In genomic region chr17:32936157-32936893, GRCh38 we compare ENCODE assay signal across 16 cellular contexts. TPM values are rescaled to one million over a fixed set of nuclear protein-coding genes. Genes with fewer than 3 reads are reported as not detected.
DNase-seq lines count a peak whose midpoint lies in the region; ATAC-seq, FAIRE-seq and TF ChIP-seq lines count a peak whose summit lies in the region.
"Had no signal": no experiment of that assay in that cellular context is flagged by ENCODE, and none has a peak within 500 bp of the region (broad histone marks: within the 10 kb centered on the region; RNA-seq: fewer than 3 reads in every experiment).

No MANE protein-coding gene starts in this region.

- DNase-seq in body of pancreas (no peak), HepG2 (ENCODE audit: low spot score) (no peak), CD1c-positive myeloid dendritic cell (ENCODE audit: extremely low spot score) (no peak), NCI-H510A treated with DMSO at 0.1 percent for 48 hours (lab: John Stamatoyannopoulos, UW) (no peak), NCI-H146 treated with DMSO at 0.1 percent for 48 hours (lab: John Stamatoyannopoulos, UW; ENCODE audit: unreplicated experiment) (no peak), HUDEP-2 (lab: John Stamatoyannopoulos, UW; ENCODE audit: unreplicated experiment in 76 of 76) (no peak)
- no peak for DNase-seq in stimulated activated naive CD8-positive, alpha-beta T cell treated with anti-CD3 and anti-CD28 coated beads, Interleukin-15, amount 100 ng/mL, for 72 hours
- DNase-seq: SIG-M5 had no signal

- POLR2A ChIA-PET in HepG2 (lab: Yijun Ruan, JAX) = interaction anchor here (0.8 to 1.6 kb wide), 2 partner anchors 8 to 9 kb away, joined by 4 to 5 read pairs; partner anchors contain the start of gene TMEM98

- peak overlapping the region; percentile 74 for H3K4me2 ChIP-seq in KMS-11
- H3K4me2 ChIP-seq in HepG2 (ENCODE audit: low read depth, low read length) = 0 out of 2 replicates have a peak overlapping the region, but pooled peaks have one; percentile 19

- H3K9me3 ChIP-seq in body of pancreas = no peaks in the 10 kb centered on the region
- no peaks in the 10 kb centered on the region for H3K9me3 ChIP-seq in HepG2 (ENCODE audit: low read length)
- H3K9me3 ChIP-seq: BLaER1 treated with 17β-estradiol and CSF1 and Interleukin-3, amounts not matched to agents 10 nM and 100 nM; transverse colon had no signal

- no peak for TF ChIP-seq CTCF in KMS-11 (conservative IDR thresholded peaks at IDR 0.05; ENCODE audit: low read depth, low read length)
- no peak for TF ChIP-seq CTCF in body of pancreas (IDR thresholded peaks at IDR 0.05)
- TF ChIP-seq CTCF in HepG2 (CRISPR knock-in tag; IDR thresholded peaks at IDR 0.05) = no peak

- H4K20me1 ChIP-seq in KMS-11 (ENCODE audit: insufficient read depth) (no peaks in the 10 kb centered on the region), HepG2 (ENCODE audit: insufficient read depth, low read length) (no peaks in the 10 kb centered on the region)
- H4K20me1 ChIP-seq: BLaER1 treated with 17β-estradiol and CSF1 and Interleukin-3, amounts not matched to agents 10 nM and 100 nM had no signal

- TF ChIP-seq POLR2A in body of pancreas (IDR thresholded peaks at IDR 0.05) (no peak), HepG2 (IDR thresholded peaks at IDR 0.05; ENCODE audit: insufficient read depth in 1 of 2, low read depth in 2 of 2, low read length in 2 of 2) (no peak)

- BruUV-seq in HepG2 (replicated peaks; lab: Mats Ljungman, UMichigan) = no TSS peak

- FAIRE-seq in HepG2 (lab: Jason Lieb, UNC) = no peak
- FAIRE-seq: bronchial epithelial cell had no signal

- peaks cover 7% of the 10 kb centered on the region for H3K4me1 Mint-ChIP-seq in stimulated activated naive CD8-positive, alpha-beta T cell treated with anti-CD3 and anti-CD28 coated beads, Interleukin-15, amount 100 ng/mL, for 72 hours

- TF ChIP-seq EP300 in HepG2 (IDR thresholded peaks at IDR 0.05; ENCODE audit: low read depth in 2 of 2, low read length in 2 of 2) = no peak
- TF ChIP-seq EP300 in HepG2 (CRISPR knock-in tag; IDR thresholded peaks at IDR 0.05; ENCODE audit: borderline replicate concordance) = no peak

- H3K27me3 Mint-ChIP-seq in stimulated activated naive CD8-positive, alpha-beta T cell treated with anti-CD3 and anti-CD28 coated beads, Interleukin-15, amount 100 ng/mL, for 72 hours = peaks cover 43% of the 10 kb centered on the region

- intact Hi-C loops in body of pancreas (cut with DNase I) (no loop called here), HepG2 (cut with micrococcal nuclease; ENCODE audit: unreplicated experiment) (no loop called here)

- H3K36me3 ChIP-seq in KMS-11 (ENCODE audit: insufficient read depth) (no peaks in the 10 kb centered on the region), body of pancreas (replicated peaks in 1 of 2; ENCODE audit: insufficient read depth in 1 of 2, low read depth in 2 of 2) (peaks cover 0 to 1% of the 10 kb centered on the region in 2 donors), HepG2 (replicated peaks in 1 of 2; ENCODE audit: control insufficient read depth in 1 of 2, insufficient read depth in 2 of 2, low read length in 2 of 2) (peaks cover 14 to 59% of the 10 kb centered on the region in 2 experiments)

- no peak for TF ChIP-seq RAD21 in HepG2 (CRISPR knock-in tag; IDR thresholded peaks at IDR 0.05)

- H3K27ac Mint-ChIP-seq in stimulated activated naive CD8-positive, alpha-beta T cell treated with anti-CD3 and anti-CD28 coated beads, Interleukin-15, amount 100 ng/mL, for 72 hours = peak overlapping the region in 1 of 2 donors; percentile 57

- CTCF ChIA-PET in HepG2 (lab: Yijun Ruan, JAX; ENCODE audit: low intra/inter-chr PET ratio, low total read pairs) = interaction anchor here (1.2 to 1.5 kb wide), 3 partner anchors 59 to 153 kb away, joined by 3 to 14 read pairs (median 5); partner anchors contain the start of gene MYO1D

- H3K79me2 ChIP-seq in KMS-11 (ENCODE audit: insufficient read depth, low read depth) = no peaks in the 10 kb centered on the region
- no peaks in the 10 kb centered on the region for H3K79me2 ChIP-seq in HepG2 (ENCODE audit: insufficient read depth, low read length)

- H3K9me3 Mint-ChIP-seq in stimulated activated naive CD8-positive, alpha-beta T cell treated with anti-CD3 and anti-CD28 coated beads, Interleukin-15, amount 100 ng/mL, for 72 hours = no peaks in the 10 kb centered on the region

- H2AFZ ChIP-seq in KMS-11 (ENCODE audit: low read depth) (peak overlapping the region; percentile 94), HepG2 (ENCODE audit: low read length) (no peak overlapping the region)

- WGBS in body of pancreas, 2 donors = 86 to 88% methylated on average over 13 to 16 of the region's 16 CpGs
- 95% methylated on average over 14 of the region's 16 CpGs for WGBS in HepG2 (ENCODE audit: low lambda C conversion rate)

- in situ Hi-C loops in HepG2 (cut with HindIII; ENCODE audit: extremely low pct_ligation_motif_present, low pct_unique_long_range_greater_than_20kb) = no loop called here

- peak overlapping the region; percentile 60 for H3K9ac ChIP-seq in KMS-11
- H3K9ac ChIP-seq in HepG2 (ENCODE audit: insufficient read depth, low read depth, low read length) = no peak overlapping the region
- H3K9ac ChIP-seq: BLaER1 treated with 17β-estradiol and CSF1 and Interleukin-3, amounts not matched to agents 10 nM and 100 nM had no signal

- H3K27me3 ChIP-seq in KMS-11 (ENCODE audit: insufficient read depth, low read depth) (no peaks in the 10 kb centered on the region), body of pancreas (no peaks in the 10 kb centered on the region), HepG2 (ENCODE audit: control insufficient read depth in 1 of 2, insufficient read depth in 2 of 2, low read length in 2 of 2) (no peaks in the 10 kb centered on the region)
- H3K27me3 ChIP-seq: BLaER1 treated with 17β-estradiol and CSF1 and Interleukin-3, amounts not matched to agents 10 nM and 100 nM; transverse colon had no signal

- no peak overlapping the region for H3K4me3 Mint-ChIP-seq in stimulated activated naive CD8-positive, alpha-beta T cell treated with anti-CD3 and anti-CD28 coated beads, Interleukin-15, amount 100 ng/mL, for 72 hours

- no peak overlapping the region for H3K27ac ChIP-seq in KMS-11
- H3K27ac ChIP-seq in body of pancreas = peak overlapping the region; percentile 48 to 82 (median 64)
- H3K27ac ChIP-seq in HepG2 (ENCODE audit: extremely low read length, insufficient read depth, low read length) = no peak overlapping the region
- H3K27ac ChIP-seq: BLaER1 treated with 17β-estradiol and CSF1 and Interleukin-3, amounts not matched to agents 10 nM and 100 nM; HL-60 had no signal

- peaks cover 13% of the 10 kb centered on the region for H3K4me1 ChIP-seq in KMS-11 (ENCODE audit: low read depth, poor library complexity, severe bottlenecking)
- H3K4me1 ChIP-seq in body of pancreas = peaks cover 16% of the 10 kb centered on the region
- peaks cover 11% of the 10 kb centered on the region for H3K4me1 ChIP-seq in HepG2 (ENCODE audit: insufficient read depth, low read length)

- no peak overlapping the region for H3K4me3 ChIP-seq in KMS-11 (IDR thresholded peaks at IDR 0.05; ENCODE audit: insufficient read depth, low read depth, low read length)
- no peak overlapping the region for H3K4me3 ChIP-seq in body of pancreas
- H3K4me3 ChIP-seq in HepG2 (replicated peaks in 1 of 3; ENCODE audit: insufficient read depth in 1 of 3, low read depth in 2 of 3, low read length in 3 of 3) = no peak overlapping the region
- H3K4me3 ChIP-seq: BLaER1 treated with 17β-estradiol and CSF1 and Interleukin-3, amounts not matched to agents 10 nM and 100 nM; transverse colon had no signal

- ATAC-seq in body of pancreas (no peak), HepG2 (peak; percentile 42)
- ATAC-seq in stimulated activated naive CD8-positive, alpha-beta T cell treated with anti-CD3 and anti-CD28 coated beads, Interleukin-15, amount 100 ng/mL, for 72 hours = peak; percentile 24

RNA-seq across cellular contexts. Expression of gene TMEM98, which starts 8.4 kb away (rescaled TPM):
- total RNA-seq in body of pancreas = 10 to 100 TPM; 88.2 to 99.2 TPM
- 77.3 and 103 TPM in 2 replicates for total RNA-seq in HepG2 (2016; rRNA removed; fragmentation: Illumina TruSeq; extraction: Trizol)
- total RNA-seq in HepG2 (2016; cell fraction: cytosol; rRNA removed; fragmentation: Illumina TruSeq; extraction: Trizol; ENCODE audit: low read depth) = 53.1 and 67.2 TPM in 2 replicates
- 79.2 and 109 TPM in 2 replicates for total RNA-seq in HepG2 (2016; cell fraction: insoluble cytoplasmic fraction; rRNA removed; fragmentation: Illumina TruSeq; extraction: Trizol)
- 111 and 127 TPM in 2 replicates for total RNA-seq in HepG2 (2016; cell fraction: membrane; rRNA removed; fragmentation: Illumina TruSeq; extraction: Trizol)
- 75.4 and 76.4 TPM in 2 replicates for total RNA-seq in HepG2 (2016; cell fraction: nucleus; rRNA removed; fragmentation: Illumina TruSeq; extraction: Trizol)
- 175 and 180 TPM in 2 replicates for polyA plus RNA-seq in HepG2 (2011; rRNA removed)
- 328 and 339 TPM in 2 replicates for polyA plus RNA-seq in HepG2 (2011; cell fraction: cytosol; rRNA removed)
- polyA plus RNA-seq in HepG2 (2011; cell fraction: nucleus; rRNA removed) = 173 and 209 TPM in 2 replicates
- polyA plus RNA-seq in HepG2 (2012) = 69.9 and 74.1 TPM in 2 replicates
- 92.0 and 118 TPM in 2 replicates for polyA plus RNA-seq in HepG2 (2016; cell fraction: cytosol; fragmentation: Illumina TruSeq; extraction: Trizol; ENCODE audit: low read depth)
- 87.3 and 89.1 TPM in 2 replicates for polyA plus RNA-seq in HepG2 (2016; cell fraction: insoluble cytoplasmic fraction; fragmentation: Illumina TruSeq; extraction: Trizol; ENCODE audit: low read depth)
- 118 and 131 TPM in 2 replicates for polyA plus RNA-seq in HepG2 (2016; cell fraction: membrane; fragmentation: Illumina TruSeq; extraction: Trizol; ENCODE audit: low read depth)
- polyA plus RNA-seq in HepG2 (2016; cell fraction: nucleus; fragmentation: Illumina TruSeq; extraction: Trizol; ENCODE audit: insufficient read depth, low read depth) = 139 and 141 TPM in 2 replicates
- polyA minus RNA-seq in HepG2 (2011; rRNA and poly(A)+ RNA removed; ENCODE audit: low replicate concordance) = 1.2 and 454 TPM in 2 replicates
- polyA minus RNA-seq in HepG2 (2011; cell fraction: cytosol; rRNA and poly(A)+ RNA removed) = 65.4 and 66.9 TPM in 2 replicates
- 53.7 and 60.7 TPM in 2 replicates for polyA minus RNA-seq in HepG2 (2011; cell fraction: nucleus; rRNA and poly(A)+ RNA removed)
- total RNA-seq: mononuclear cell had no signal

RNA-seq across cellular contexts. Expression of gene SPACA3, which starts 55.3 kb away (rescaled TPM):
- total RNA-seq in body of pancreas (1 to 10 TPM in 1 of 2 donors, not detected in 1; 2.6 TPM), HepG2 (2016; rRNA removed; fragmentation: Illumina TruSeq; extraction: Trizol) (not detected in 2 replicates)
- not detected in 2 replicates for total RNA-seq in HepG2 (2016; cell fraction: cytosol; rRNA removed; fragmentation: Illumina TruSeq; extraction: Trizol; ENCODE audit: low read depth)
- not detected in 2 replicates for total RNA-seq in HepG2 (2016; cell fraction: insoluble cytoplasmic fraction; rRNA removed; fragmentation: Illumina TruSeq; extraction: Trizol)
- total RNA-seq in HepG2 (2016; cell fraction: membrane; rRNA removed; fragmentation: Illumina TruSeq; extraction: Trizol) = not detected in 2 replicates
- not detected in 2 replicates for total RNA-seq in HepG2 (2016; cell fraction: nucleus; rRNA removed; fragmentation: Illumina TruSeq; extraction: Trizol)
- polyA plus RNA-seq in HepG2 (2011; rRNA removed) = not detected in 2 replicates
- not detected in 2 replicates for polyA plus RNA-seq in HepG2 (2011; cell fraction: cytosol; rRNA removed)
- not detected in 2 replicates for polyA plus RNA-seq in HepG2 (2011; cell fraction: nucleus; rRNA removed)
- polyA plus RNA-seq in HepG2 (2012) = not detected in 2 replicates
- not detected in 2 replicates for polyA plus RNA-seq in HepG2 (2016; cell fraction: cytosol; fragmentation: Illumina TruSeq; extraction: Trizol; ENCODE audit: low read depth)
- not detected in 2 replicates for polyA plus RNA-seq in HepG2 (2016; cell fraction: insoluble cytoplasmic fraction; fragmentation: Illumina TruSeq; extraction: Trizol; ENCODE audit: low read depth)
- not detected in 2 replicates for polyA plus RNA-seq in HepG2 (2016; cell fraction: membrane; fragmentation: Illumina TruSeq; extraction: Trizol; ENCODE audit: low read depth)
- not detected in 2 replicates for polyA plus RNA-seq in HepG2 (2016; cell fraction: nucleus; fragmentation: Illumina TruSeq; extraction: Trizol; ENCODE audit: insufficient read depth, low read depth)
- polyA minus RNA-seq in HepG2 (2011; rRNA and poly(A)+ RNA removed; ENCODE audit: low replicate concordance) = not detected in 2 replicates
- polyA minus RNA-seq in HepG2 (2011; cell fraction: cytosol; rRNA and poly(A)+ RNA removed) = not detected in 2 replicates
- not detected in 2 replicates for polyA minus RNA-seq in HepG2 (2011; cell fraction: nucleus; rRNA and poly(A)+ RNA removed)
- total RNA-seq: bronchial epithelial cell, M059J, mononuclear cell, posterior vena cava, transverse colon had no signal

RNA-seq across cellular contexts. Expression of gene MYO1D, which starts 59.4 kb away (rescaled TPM):
- 10 to 100 TPM; 21.4 to 48.3 TPM for total RNA-seq in body of pancreas
- total RNA-seq in HepG2 (2016; rRNA removed; fragmentation: Illumina TruSeq; extraction: Trizol) = 13.2 and 15.4 TPM in 2 replicates
- 3.0 and 3.6 TPM in 2 replicates for total RNA-seq in HepG2 (2016; cell fraction: cytosol; rRNA removed; fragmentation: Illumina TruSeq; extraction: Trizol; ENCODE audit: low read depth)
- 12.4 and 13.8 TPM in 2 replicates for total RNA-seq in HepG2 (2016; cell fraction: insoluble cytoplasmic fraction; rRNA removed; fragmentation: Illumina TruSeq; extraction: Trizol)
- total RNA-seq in HepG2 (2016; cell fraction: membrane; rRNA removed; fragmentation: Illumina TruSeq; extraction: Trizol) = 5.7 and 6.1 TPM in 2 replicates
- 14.8 and 18.3 TPM in 2 replicates for total RNA-seq in HepG2 (2016; cell fraction: nucleus; rRNA removed; fragmentation: Illumina TruSeq; extraction: Trizol)
- polyA plus RNA-seq in HepG2 (2011; rRNA removed) = 17.3 and 19.7 TPM in 2 replicates
- polyA plus RNA-seq in HepG2 (2011; cell fraction: cytosol; rRNA removed) = 15.1 and 24.7 TPM in 2 replicates
- 8.8 and 9.9 TPM in 2 replicates for polyA plus RNA-seq in HepG2 (2011; cell fraction: nucleus; rRNA removed)
- 21.0 and 26.3 TPM in 2 replicates for polyA plus RNA-seq in HepG2 (2012)
- 0.91 and 1.2 TPM in 2 replicates for polyA plus RNA-seq in HepG2 (2016; cell fraction: cytosol; fragmentation: Illumina TruSeq; extraction: Trizol; ENCODE audit: low read depth)
- polyA plus RNA-seq in HepG2 (2016; cell fraction: insoluble cytoplasmic fraction; fragmentation: Illumina TruSeq; extraction: Trizol; ENCODE audit: low read depth) = 11.4 and 15.7 TPM in 2 replicates
- 2.9 and 3.4 TPM in 2 replicates for polyA plus RNA-seq in HepG2 (2016; cell fraction: membrane; fragmentation: Illumina TruSeq; extraction: Trizol; ENCODE audit: low read depth)
- 8.9 and 12.3 TPM in 2 replicates for polyA plus RNA-seq in HepG2 (2016; cell fraction: nucleus; fragmentation: Illumina TruSeq; extraction: Trizol; ENCODE audit: insufficient read depth, low read depth)
- 1.8 and 19.9 TPM in 2 replicates for polyA minus RNA-seq in HepG2 (2011; rRNA and poly(A)+ RNA removed; ENCODE audit: low replicate concordance)
- 24.6 and 25.3 TPM in 2 replicates for polyA minus RNA-seq in HepG2 (2011; cell fraction: cytosol; rRNA and poly(A)+ RNA removed)
- polyA minus RNA-seq in HepG2 (2011; cell fraction: nucleus; rRNA and poly(A)+ RNA removed) = 44.4 and 61.9 TPM in 2 replicates

Comparison
In these comparisons a context has a peak if more than half of its experiments do, and no peak if none do; other contexts are left out.
1. H3K27ac ChIP-seq: peak in body of pancreas (4 of 4); none in KMS-11 (single experiment) and HepG2 (single experiment).